In the genomic region with DNA sequence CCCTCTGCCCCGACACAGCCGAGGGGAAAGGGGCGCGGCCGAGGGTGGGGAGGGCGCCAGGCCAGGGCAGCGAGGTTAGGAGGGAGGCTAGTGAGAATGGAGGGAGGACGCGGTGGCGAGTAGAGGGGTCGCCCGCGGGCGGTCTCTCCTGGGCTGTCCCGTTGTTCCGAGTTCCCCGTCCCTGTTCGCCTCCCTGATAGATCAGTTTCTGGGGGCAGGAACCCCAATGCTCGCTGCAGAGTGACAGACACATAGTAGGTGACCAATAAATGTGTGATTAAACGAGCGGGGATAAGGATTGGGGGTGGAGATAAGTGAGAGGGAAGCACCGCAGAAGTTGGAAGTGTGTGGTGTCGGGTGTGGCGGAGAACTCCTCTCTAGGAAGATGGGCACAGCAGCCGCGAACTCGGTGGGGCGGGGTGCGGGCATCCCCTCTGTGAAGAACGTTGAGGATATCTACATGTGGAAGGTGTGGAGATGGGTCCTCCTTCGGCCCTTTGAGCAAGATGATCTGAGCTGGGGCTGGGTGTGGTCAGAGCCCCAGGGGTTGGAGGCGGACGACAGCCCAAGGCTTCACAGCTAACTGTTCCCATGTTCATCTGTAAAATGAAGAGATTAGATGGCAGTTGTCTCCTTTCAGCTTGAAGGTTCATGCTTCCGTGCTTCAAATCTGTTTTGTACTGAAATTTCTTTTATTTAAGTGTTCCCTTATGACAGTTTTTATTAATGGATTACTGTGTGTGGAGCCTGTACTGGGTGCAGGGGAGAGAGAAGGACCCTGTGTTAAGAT, we compare ENCODE assay signal across 8 cellular contexts. TPM values are rescaled to one million over a fixed set of nuclear protein-coding genes. Genes with fewer than 3 reads are reported as not detected.
DNase-seq lines count a peak whose midpoint lies in the region; ATAC-seq, FAIRE-seq and TF ChIP-seq lines count a peak whose summit lies in the region.

No MANE protein-coding gene starts in this region.

- H3K79me2 ChIP-seq in Karpas-422 (ENCODE audit: low read length): no peaks in the 10 kb centered on the region
- H3K79me2 ChIP-seq in astrocyte (ENCODE audit: insufficient read depth, low read length): peaks cover 46% of the 10 kb centered on the region

- H3K4me1 Mint-ChIP-seq in astrocyte (ENCODE audit: low read depth, unreplicated experiment): peaks cover 35% of the 10 kb centered on the region
- peaks cover 26 to 29% of the 10 kb centered on the region in 2 donors for H3K4me1 Mint-ChIP-seq in immature natural killer cell
- H3K4me1 Mint-ChIP-seq in stimulated activated effector memory CD8-positive, alpha-beta T cell treated with anti-CD3 and anti-CD28 coated beads, Interleukin-12 subunit alpha, Interleukin-12 subunit beta, amount 100 ng/mL, for 72 hours: peaks cover 43% of the 10 kb centered on the region

- CTCF ChIA-PET in AG04450 (lab: Charles Lee): interaction anchor here (0.6 to 1.3 kb wide), 4 partner anchors 9 to 684 kb away, joined by 3 to 4 read pairs (median 3); a partner anchor contains a TSS

- no peak for FAIRE-seq in astrocyte (lab: Jason Lieb, UNC)

- H3K4me3 ChIP-seq in AG04450 (ENCODE audit: low read depth, low read length) (peak overlapping the region; percentile 83), GM12865 (ENCODE audit: low read depth, low read length) (peak overlapping the region; percentile 86), Karpas-422 (ENCODE audit: low read length) (peak overlapping the region; percentile 81), astrocyte (ENCODE audit: insufficient read depth, low read depth, low read length) (peak overlapping the region; percentile 76)

- H3K9me3 Mint-ChIP-seq in astrocyte (ENCODE audit: unreplicated experiment) (no peaks in the 10 kb centered on the region), immature natural killer cell (no peaks in the 10 kb centered on the region)
- H3K9me3 Mint-ChIP-seq in stimulated activated effector memory CD8-positive, alpha-beta T cell treated with anti-CD3 and anti-CD28 coated beads, Interleukin-12 subunit alpha, Interleukin-12 subunit beta, amount 100 ng/mL, for 72 hours: no peaks in the 10 kb centered on the region

- H3K27ac ChIP-seq in AG04450 (ENCODE audit: low read depth, low read length): no peak overlapping the region
- peak overlapping the region; percentile 53; the same call in 1 of the 2 replicates for H3K27ac ChIP-seq in Karpas-422 (ENCODE audit: low read length)
- H3K27ac ChIP-seq in astrocyte (ENCODE audit: low read depth, low read length): peak overlapping the region; percentile 4

- H3K4me2 ChIP-seq in Karpas-422 (ENCODE audit: low read depth, low read length, poor library complexity, severe bottlenecking): peak overlapping the region; percentile 81
- H3K4me2 ChIP-seq in astrocyte (ENCODE audit: low read length): peak overlapping the region; percentile 90

- H3K9ac ChIP-seq in Karpas-422 (ENCODE audit: low read length) (peak overlapping the region; percentile 78), astrocyte (ENCODE audit: low read length) (peak overlapping the region; percentile 83)

- peak overlapping the region; percentile 92 for H3K4me3 Mint-ChIP-seq in astrocyte (ENCODE audit: unreplicated experiment)
- peak overlapping the region; percentile 88 to 92 (median 92) for H3K4me3 Mint-ChIP-seq in immature natural killer cell
- peak overlapping the region; percentile 85 for H3K4me3 Mint-ChIP-seq in stimulated activated effector memory CD8-positive, alpha-beta T cell treated with anti-CD3 and anti-CD28 coated beads, Interleukin-12 subunit alpha, Interleukin-12 subunit beta, amount 100 ng/mL, for 72 hours

- no peak for ATAC-seq in stimulated activated effector memory CD8-positive, alpha-beta T cell treated with anti-CD3 and anti-CD28 coated beads, Interleukin-12 subunit alpha, Interleukin-12 subunit beta, amount 100 ng/mL, for 72 hours
- ATAC-seq in HG03095 (IDR thresholded peaks at IDR 0.05; ENCODE audit: unreplicated experiment): no peak

- TF ChIP-seq CTCF in AG04450 (IDR thresholded peaks at IDR 0.05; ENCODE audit: low read depth, low read length) (no peak), GM12865 (IDR thresholded peaks at IDR 0.05; ENCODE audit: insufficient read depth, low read depth, low read length, missing control alignments) (no peak), astrocyte (IDR thresholded peaks at IDR 0.05; ENCODE audit: insufficient read depth, low read depth, low read length) (no peak)

- H3K36me3 ChIP-seq in Karpas-422 (ENCODE audit: insufficient read depth, low read length): no peaks in the 10 kb centered on the region
- no peaks in the 10 kb centered on the region for H3K36me3 ChIP-seq in astrocyte (ENCODE audit: insufficient read depth, low read length)

- H3K36me3 Mint-ChIP-seq in astrocyte (ENCODE audit: low read depth, unreplicated experiment) (no peaks in the 10 kb centered on the region), immature natural killer cell (no peaks in the 10 kb centered on the region)
- peaks cover 5% of the 10 kb centered on the region for H3K36me3 Mint-ChIP-seq in stimulated activated effector memory CD8-positive, alpha-beta T cell treated with anti-CD3 and anti-CD28 coated beads, Interleukin-12 subunit alpha, Interleukin-12 subunit beta, amount 100 ng/mL, for 72 hours

- H3K27me3 Mint-ChIP-seq in astrocyte (ENCODE audit: low read depth, unreplicated experiment) (no peaks in the 10 kb centered on the region), immature natural killer cell (ENCODE audit: low read depth in 3 of 3) (peaks cover 2 to 10% (median 6%) of the 10 kb centered on the region in 3 donors)

- H3K27me3 ChIP-seq in AG04450 (ENCODE audit: control insufficient read depth, insufficient read depth, low read length) (no peaks in the 10 kb centered on the region), Karpas-422 (ENCODE audit: low read length) (no peaks in the 10 kb centered on the region), astrocyte (ENCODE audit: insufficient read depth, low read length) (no peaks in the 10 kb centered on the region)

- peaks cover 42% of the 10 kb centered on the region for H3K4me1 ChIP-seq in Karpas-422 (ENCODE audit: low read length)
- H3K4me1 ChIP-seq in astrocyte (ENCODE audit: insufficient read depth, low read length): peaks cover 12% of the 10 kb centered on the region

- 0 out of 2 replicates have a peak, but pooled peaks cover 6% of the 10 kb centered on the region for H4K20me1 ChIP-seq in Karpas-422 (ENCODE audit: insufficient read depth, low read depth, low read length)
- H4K20me1 ChIP-seq in astrocyte (ENCODE audit: insufficient read depth, low read length): peaks cover 38% of the 10 kb centered on the region

- peak overlapping the region; percentile 88; the same call in 1 of the 2 replicates for H2AFZ ChIP-seq in Karpas-422 (ENCODE audit: low read length)
- peak overlapping the region; percentile 62 for H2AFZ ChIP-seq in astrocyte (ENCODE audit: low read depth, low read length)

- no peaks in the 10 kb centered on the region for H3K9me2 ChIP-seq in Karpas-422 (replicated peaks; ENCODE audit: insufficient read depth, low read length)

- POLR2A ChIA-PET in AG04450 (lab: Yijun Ruan, JAX): interaction anchor here (0.7 kb wide), 1 partner anchor 11 kb away, joined by 5 read pairs; the partner anchor contains the start of gene REPIN1

- H3K9me3 ChIP-seq in AG04450 (ENCODE audit: control insufficient read depth, insufficient read depth, low read length) (no peaks in the 10 kb centered on the region; the same call in 1 of the 2 replicates), Karpas-422 (ENCODE audit: low read length) (no peaks in the 10 kb centered on the region), astrocyte (ENCODE audit: insufficient read depth, low read depth, low read length) (no peaks in the 10 kb centered on the region)

- H3K27ac Mint-ChIP-seq in astrocyte (ENCODE audit: unreplicated experiment): peak overlapping the region; percentile 22
- H3K27ac Mint-ChIP-seq in immature natural killer cell: peak overlapping the region in 5 of 6 donors; percentile 59 to 92 (median 89)
- peak overlapping the region; percentile 43 for H3K27ac Mint-ChIP-seq in stimulated activated effector memory CD8-positive, alpha-beta T cell treated with anti-CD3 and anti-CD28 coated beads, Interleukin-12 subunit alpha, Interleukin-12 subunit beta, amount 100 ng/mL, for 72 hours

- DNase-seq in AG04450 (ENCODE audit: low read depth, low spot score): no peak
- DNase-seq in GM12865 (ENCODE audit: low read depth): peak; percentile 70
- peak; percentile 62 for DNase-seq in Karpas-422
- no peak for DNase-seq in astrocyte (ENCODE audit: low read depth)
- no peak for DNase-seq in immature natural killer cell
- no peak for DNase-seq in stimulated activated effector memory CD8-positive, alpha-beta T cell treated with anti-CD3 and anti-CD28 coated beads, Interleukin-12 subunit alpha, Interleukin-12 subunit beta, amount 100 ng/mL, for 72 hours (ENCODE audit: low spot score in 2 of 2)
- no peak for DNase-seq in ureter (ENCODE audit: low spot score)

RNA-seq across cellular contexts. Expression of gene ZNF775, which starts 0.7 kb away (rescaled TPM):
- polyA plus RNA-seq in AG04450 (2011; rRNA removed): 2.2 and 3.0 TPM in 2 replicates
- polyA minus RNA-seq in AG04450 (2011; rRNA and poly(A)+ RNA removed): 1.1 and 2.0 TPM in 2 replicates
- total RNA-seq in Karpas-422 (2014; rRNA removed; shearing (Covaris generic); ENCODE audit: low replicate concordance): 1.5 and 4.7 TPM in 2 replicates
- total RNA-seq in astrocyte: 6.4 and 6.5 TPM in 2 replicates
- polyA plus RNA-seq in immature natural killer cell: 1 to 10 TPM; 3.3 to 5.5 (median 5.5) TPM
- 3.6 TPM for total RNA-seq in ureter

RNA-seq across cellular contexts. Expression of gene REPIN1, which starts 11.2 kb away (rescaled TPM):
- polyA plus RNA-seq in AG04450 (2011; rRNA removed) (28.4 and 38.3 TPM in 2 replicates), immature natural killer cell (10 to 100 TPM; 40.6 to 86.0 (median 43.2) TPM)
- polyA minus RNA-seq in AG04450 (2011; rRNA and poly(A)+ RNA removed): 21.4 and 22.8 TPM in 2 replicates
- total RNA-seq in Karpas-422 (2014; rRNA removed; shearing (Covaris generic); ENCODE audit: low replicate concordance): 53.3 and 98.4 TPM in 2 replicates
- total RNA-seq in astrocyte (80.1 and 95.3 TPM in 2 replicates), ureter (117 TPM)

RNA-seq across cellular contexts. Expression of gene RARRES2, which starts 38.4 kb away (rescaled TPM):
- 6.7 and 7.0 TPM in 2 replicates for polyA plus RNA-seq in AG04450 (2011; rRNA removed)
- polyA minus RNA-seq in AG04450 (2011; rRNA and poly(A)+ RNA removed): 0.60 TPM in 1 of 2 replicates, not detected in the other
- not detected in 2 replicates for total RNA-seq in Karpas-422 (2014; rRNA removed; shearing (Covaris generic); ENCODE audit: low replicate concordance)
- total RNA-seq in astrocyte: 19.4 and 21.7 TPM in 2 replicates
- polyA plus RNA-seq in immature natural killer cell: not detected
- total RNA-seq in ureter: 91.0 TPM

RNA-seq across cellular contexts. Expression of gene ACTR3C, which starts 56.4 kb away (rescaled TPM):
- polyA plus RNA-seq in AG04450 (2011; rRNA removed) (0.31 and 0.36 TPM in 2 replicates), immature natural killer cell (1 to 10 TPM; 3.6 to 8.8 (median 6.5) TPM)
- 0.18 and 0.30 TPM in 2 replicates for polyA minus RNA-seq in AG04450 (2011; rRNA and poly(A)+ RNA removed)
- 0.48 and 13.8 TPM in 2 replicates for total RNA-seq in Karpas-422 (2014; rRNA removed; shearing (Covaris generic); ENCODE audit: low replicate concordance)
- total RNA-seq in astrocyte (0.25 TPM in 1 of 2 replicates, not detected in the other), ureter (18.2 TPM)

RNA-seq across cellular contexts. Expression of gene LRRC61, which starts 56.6 kb away (rescaled TPM):
- polyA plus RNA-seq in AG04450 (2011; rRNA removed) (0.17 and 0.57 TPM in 2 replicates), immature natural killer cell (10 to 100 TPM; 19.4 to 26.6 (median 20.6) TPM)
- 0.17 and 0.46 TPM in 2 replicates for polyA minus RNA-seq in AG04450 (2011; rRNA and poly(A)+ RNA removed)
- 4.1 and 16.5 TPM in 2 replicates for total RNA-seq in Karpas-422 (2014; rRNA removed; shearing (Covaris generic); ENCODE audit: low replicate concordance)
- total RNA-seq in astrocyte (0.24 and 0.45 TPM in 2 replicates), ureter (14.1 TPM)

Comparison
In these comparisons a context has a peak if more than half of its experiments do, and no peak if none do; other contexts are left out.
1. DNase-seq: peak in GM12865 (single experiment) and Karpas-422 (single experiment); none in AG04450 (single experiment), astrocyte (single experiment), immature natural killer cell (0 of 3), stimulated activated effector memory CD8-positive, alpha-beta T cell treated with anti-CD3 and anti-CD28 coated beads, Interleukin-12 subunit alpha, Interleukin-12 subunit beta, amount 100 ng/mL, for 72 hours (0 of 2) and ureter (single experiment).
2. H3K27ac Mint-ChIP-seq: peak in every context shown above with its lines; median percentile 89 in immature natural killer cell; 43 in stimulated activated effector memory CD8-positive, alpha-beta T cell treated with anti-CD3 and anti-CD28 coated beads, Interleukin-12 subunit alpha, Interleukin-12 subunit beta, amount 100 ng/mL, for 72 hours; 22 in astrocyte.
3. RNA of gene RARRES2, which starts 38.4 kb away (total RNA-seq): 91.0 TPM in ureter (single experiment) and 19.4 to 21.7 TPM in astrocyte; not detected in Karpas-422; every median in the first group is over 10 times any median in the second.
4. Peak in every context shown above with its lines, with median percentiles within 50 percentile points of each other: H3K4me3 ChIP-seq and H3K4me3 Mint-ChIP-seq.